Comparison of ENCODE assay signal across 12 cellular contexts in the genomic region with DNA sequence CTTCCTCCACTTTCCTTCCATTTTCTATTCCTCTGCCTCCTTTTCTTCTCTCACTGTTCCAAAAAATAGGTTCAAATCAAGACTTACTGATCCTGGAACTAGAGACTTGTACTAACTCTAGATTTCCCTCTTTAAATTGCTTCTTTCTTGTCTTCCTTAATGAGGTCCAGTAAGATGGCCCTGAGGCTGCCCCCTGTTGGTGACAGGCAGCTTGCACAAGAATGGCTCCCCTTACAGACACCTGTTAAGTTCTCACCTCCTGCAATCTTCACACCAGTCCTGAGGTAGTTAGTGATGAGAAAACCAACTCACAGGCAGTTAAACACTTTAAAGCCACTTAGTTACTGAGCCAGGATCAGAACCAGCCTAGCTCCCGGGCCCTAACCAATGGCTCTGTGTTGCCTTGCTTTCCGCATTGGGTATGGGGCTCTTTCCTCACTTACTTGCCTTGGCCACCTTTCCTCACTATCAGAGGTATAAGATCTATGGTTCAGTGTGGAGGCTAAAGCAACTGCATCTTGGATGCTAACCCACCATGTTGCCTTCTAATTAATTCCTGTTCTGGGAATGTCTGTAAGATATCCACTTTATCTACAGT.
DNase-seq lines count a peak whose midpoint lies in the region; ATAC-seq and TF ChIP-seq lines count a peak whose summit lies in the region.
"Had no signal": no experiment of that assay in that cellular context is flagged by ENCODE, and none has a peak within 500 bp of the region (broad histone marks: within the 10 kb centered on the region; RNA-seq: fewer than 3 reads in every experiment).

No MANE protein-coding gene starts in this region.

- no peak overlapping the region for H3K4me3 ChIP-seq in retinal pigment epithelial cell (ENCODE audit: low read length)
- H3K4me3 ChIP-seq: psoas muscle had no signal

- intact Hi-C loops in activated CD4-positive, alpha-beta T cell treated with anti-CD3 and anti-CD28 coated beads for 36 hours (cut with DNase I, micrococcal nuclease): no loop called here

- H3K4me1 Mint-ChIP-seq in activated CD4-positive, alpha-beta T cell treated with anti-CD3 and anti-CD28 coated beads for 36 hours: no peaks in the 10 kb centered on the region
- no peaks in the 10 kb centered on the region for H3K4me1 Mint-ChIP-seq in activated naive CD8-positive, alpha-beta T cell treated with anti-CD3 and anti-CD28 coated beads for 36 hours

- no peak overlapping the region for H3K27ac Mint-ChIP-seq in activated CD4-positive, alpha-beta T cell treated with anti-CD3 and anti-CD28 coated beads for 36 hours
- H3K27ac Mint-ChIP-seq in activated naive CD8-positive, alpha-beta T cell treated with anti-CD3 and anti-CD28 coated beads for 36 hours: no peak overlapping the region

- no peaks in the 10 kb centered on the region for H3K9me3 Mint-ChIP-seq in activated CD4-positive, alpha-beta T cell treated with anti-CD3 and anti-CD28 coated beads for 36 hours (ENCODE audit: low read depth)
- H3K9me3 Mint-ChIP-seq in activated naive CD8-positive, alpha-beta T cell treated with anti-CD3 and anti-CD28 coated beads for 36 hours: no peaks in the 10 kb centered on the region

- no peaks in the 10 kb centered on the region for H3K36me3 Mint-ChIP-seq in activated CD4-positive, alpha-beta T cell treated with anti-CD3 and anti-CD28 coated beads for 36 hours (ENCODE audit: low read depth)
- no peaks in the 10 kb centered on the region for H3K36me3 Mint-ChIP-seq in activated naive CD8-positive, alpha-beta T cell treated with anti-CD3 and anti-CD28 coated beads for 36 hours

- POLR2A ChIA-PET in activated CD4-positive, alpha-beta T cell treated with anti-CD3 and anti-CD28 coated beads for 36 hours (lab: Charles Lee): no interaction called here

- TF ChIP-seq CTCF in retinal pigment epithelial cell (conservative IDR thresholded peaks at IDR 0.05; ENCODE audit: low read depth, low read length): peak; percentile 33

- ATAC-seq in activated CD4-positive, alpha-beta T cell treated with anti-CD3 and anti-CD28 coated beads for 36 hours: peak; percentile 49
- peak; percentile 53 for ATAC-seq in HG03159 (IDR thresholded peaks at IDR 0.05; ENCODE audit: unreplicated experiment)
- no peak for ATAC-seq in HG02571 (IDR thresholded peaks at IDR 0.05; ENCODE audit: unreplicated experiment)
- ATAC-seq: psoas muscle had no signal

- DNase-seq in activated CD4-positive, alpha-beta T cell treated with anti-CD3 and anti-CD28 coated beads for 36 hours: peak; percentile 60
- DNase-seq in activated CD4-positive, alpha-beta T cell treated with anti-CD3 and anti-CD28 coated beads, Interleukin-2, amount 50 U/mL, for 1 hour: no peak
- DNase-seq in activated naive CD8-positive, alpha-beta T cell treated with anti-CD3 and anti-CD28 coated beads for 36 hours: peak; percentile 14
- DNase-seq in retinal pigment epithelial cell (ENCODE audit: low read depth) (no peak), NCI-H187 treated with DMSO at 0.1 percent for 48 hours (lab: John Stamatoyannopoulos, UW) (no peak)
- no peak for DNase-seq in effector CD4-positive, alpha-beta T cell
- DNase-seq: BE2C, cerebellar nuclear complex, NCI-H226, psoas muscle had no signal

- H3K27me3 Mint-ChIP-seq in activated CD4-positive, alpha-beta T cell treated with anti-CD3 and anti-CD28 coated beads for 36 hours: no peaks in the 10 kb centered on the region
- no peaks in the 10 kb centered on the region for H3K27me3 Mint-ChIP-seq in activated naive CD8-positive, alpha-beta T cell treated with anti-CD3 and anti-CD28 coated beads for 36 hours

- CTCF ChIA-PET in activated CD4-positive, alpha-beta T cell treated with anti-CD3 and anti-CD28 coated beads for 36 hours (lab: Charles Lee): interaction anchor here (0.7 kb wide), 1 partner anchor 204 kb away, joined by 4 read pairs; no protein-coding TSS in a partner anchor

- H3K4me3 Mint-ChIP-seq in activated CD4-positive, alpha-beta T cell treated with anti-CD3 and anti-CD28 coated beads for 36 hours: no peak overlapping the region
- no peak overlapping the region for H3K4me3 Mint-ChIP-seq in activated naive CD8-positive, alpha-beta T cell treated with anti-CD3 and anti-CD28 coated beads for 36 hours

Comparison
In these comparisons a context has a peak if more than half of its experiments do, and no peak if none do; other contexts are left out.
1. DNase-seq: peak in activated CD4-positive, alpha-beta T cell treated with anti-CD3 and anti-CD28 coated beads for 36 hours (single experiment) and activated naive CD8-positive, alpha-beta T cell treated with anti-CD3 and anti-CD28 coated beads for 36 hours (single experiment); none in activated CD4-positive, alpha-beta T cell treated with anti-CD3 and anti-CD28 coated beads, Interleukin-2, amount 50 U/mL, for 1 hour (single experiment), retinal pigment epithelial cell (single experiment), NCI-H187 treated with DMSO at 0.1 percent for 48 hours (single experiment) and effector CD4-positive, alpha-beta T cell (single experiment).